ENCODE assay signal across 1 cellular context in genomic region chr12:124578445-124578844, GRCh38.
TF ChIP-seq lines count a peak whose summit lies in the region.

No MANE protein-coding gene starts in this region.

TF ChIP-seq in H1, 55 proteins besides CTCF, POLR2A, EP300 and RAD21 (continued from another document):
- TF ChIP-seq PHF8 (conservative IDR thresholded peaks at IDR 0.05; ENCODE audit: low read depth, low read length), result no peak
- no peak for TF ChIP-seq TBP (IDR thresholded peaks at IDR 0.05; ENCODE audit: low read depth, low read length)
- no peak for TF ChIP-seq USF2 (IDR thresholded peaks at IDR 0.05; ENCODE audit: low read length)
- TF ChIP-seq EZH2 (IDR thresholded peaks at IDR 0.05; ENCODE audit: low read depth, low read length, severe bottlenecking), result no peak
- TF ChIP-seq SIRT6 (IDR thresholded peaks at IDR 0.05; ENCODE audit: low read length), result no peak
- TF ChIP-seq CBX8 (IDR thresholded peaks at IDR 0.05; ENCODE audit: borderline replicate concordance, low read depth, low read length), result no peak
- no peak for TF ChIP-seq ZNF274 (IDR thresholded peaks at IDR 0.05; ENCODE audit: borderline replicate concordance, extremely low read depth, low read length)
- TF ChIP-seq CTBP2 (IDR thresholded peaks at IDR 0.05; ENCODE audit: borderline replicate concordance, insufficient read depth, insufficient read length, low read length), result no peak
- TF ChIP-seq POLR2AphosphoS5 (IDR thresholded peaks at IDR 0.05; ENCODE audit: low read depth, low read length), result no peak
- TF ChIP-seq MAFK (IDR thresholded peaks at IDR 0.05; ENCODE audit: low read depth, low read length), result no peak
